10 cellular contexts compared by ENCODE assay signal in the genomic region with DNA sequence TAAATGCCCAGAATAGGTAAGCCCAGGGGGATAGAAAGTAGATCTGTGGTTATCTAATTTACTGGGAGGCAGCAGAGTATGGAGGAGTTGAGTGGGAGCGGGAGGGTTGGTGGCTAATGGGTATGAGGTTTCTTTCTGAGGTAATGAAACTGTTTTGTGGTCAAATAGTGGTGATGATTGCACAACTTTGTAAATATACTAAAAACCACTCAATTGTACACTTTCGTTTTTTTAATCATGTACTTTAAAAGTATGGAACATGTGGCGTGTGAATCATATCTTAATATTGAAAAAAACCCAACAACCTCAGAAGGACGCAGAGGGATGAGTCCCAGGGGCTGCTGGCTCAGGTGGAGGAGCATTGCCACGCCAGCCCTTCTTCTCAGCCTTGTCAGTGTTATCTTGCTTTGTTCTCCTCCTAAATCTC.
A peak's percentile ranks its signal among the peaks of the same experiment; 100 is the strongest.
DNase-seq lines count a peak whose midpoint lies in the region; ATAC-seq and TF ChIP-seq lines count a peak whose summit lies in the region.
"Had no signal": no experiment of that assay in that cellular context is flagged by ENCODE, and none has a peak within 500 bp of the region (broad histone marks: within the 10 kb centered on the region; RNA-seq: fewer than 3 reads in every experiment).

No MANE protein-coding gene starts in this region.

- H3K9me3 ChIP-seq in heart left ventricle = peaks cover 0 to 12% (median 3%) of the 10 kb centered on the region in 12 donors

- WGBS in heart left ventricle, 4 donors = 74 to 83% (median 77%) methylated on average over 5 of the region's 5 CpGs

- intact Hi-C loops in heart left ventricle (cut with DNase I) = no loop called here
- intact Hi-C loops in left ventricle myocardium superior (cut with micrococcal nuclease) = no loop called here

- TF ChIP-seq POLR2A in heart left ventricle (IDR thresholded peaks at IDR 0.05) = no peak

- no peak for TF ChIP-seq CTCF in heart left ventricle (IDR thresholded peaks at IDR 0.05)

- H3K27ac ChIP-seq in heart left ventricle = no peak overlapping the region

- no peaks in the 10 kb centered on the region for H3K4me1 ChIP-seq in heart left ventricle

- H3K4me3 ChIP-seq in heart left ventricle = no peak overlapping the region
- H3K4me3 ChIP-seq: GM23338 had no signal

- H3K36me3 ChIP-seq in heart left ventricle = no peaks in the 10 kb centered on the region

- peak; percentile 42 for DNase-seq in Daoy (ENCODE audit: low read depth)
- DNase-seq in astrocyte of the hippocampus (ENCODE audit: low read depth, low spot score) = peak; percentile 40
- DNase-seq in heart left ventricle = no peak
- DNase-seq in NCI-H187 (lab: John Stamatoyannopoulos, UW) = no peak
- no peak for DNase-seq in left ventricle myocardium superior
- no peak for DNase-seq in DMS 273 treated with DMSO at 0.1 percent for 48 hours (lab: John Stamatoyannopoulos, UW)
- DNase-seq: cortex of kidney had no signal

- ATAC-seq in GM21717 (IDR thresholded peaks at IDR 0.05; ENCODE audit: unreplicated experiment) = peak; percentile 82
- ATAC-seq in HG03571 (IDR thresholded peaks at IDR 0.05; ENCODE audit: unreplicated experiment) = peak; percentile 73
- ATAC-seq in heart left ventricle = no peak
- ATAC-seq in left ventricle myocardium superior = no peak
- ATAC-seq: GM23338 had no signal

- H3K27me3 ChIP-seq in heart left ventricle = peaks cover 0 to 41% (median 0%) of the 10 kb centered on the region in 9 donors

Comparison
In these comparisons a context has a peak if more than half of its experiments do, and no peak if none do; other contexts are left out.
1. DNase-seq: peak in Daoy (single experiment) and astrocyte of the hippocampus (single experiment); none in heart left ventricle (0 of 5), NCI-H187 (0 of 2), left ventricle myocardium superior (single experiment) and DMS 273 treated with DMSO at 0.1 percent for 48 hours (single experiment).
2. ATAC-seq: peak in GM21717 (single experiment) and HG03571 (single experiment); none in heart left ventricle (0 of 4) and left ventricle myocardium superior (single experiment).